ENCODE assay signal across 1 cellular context in the genomic region with DNA sequence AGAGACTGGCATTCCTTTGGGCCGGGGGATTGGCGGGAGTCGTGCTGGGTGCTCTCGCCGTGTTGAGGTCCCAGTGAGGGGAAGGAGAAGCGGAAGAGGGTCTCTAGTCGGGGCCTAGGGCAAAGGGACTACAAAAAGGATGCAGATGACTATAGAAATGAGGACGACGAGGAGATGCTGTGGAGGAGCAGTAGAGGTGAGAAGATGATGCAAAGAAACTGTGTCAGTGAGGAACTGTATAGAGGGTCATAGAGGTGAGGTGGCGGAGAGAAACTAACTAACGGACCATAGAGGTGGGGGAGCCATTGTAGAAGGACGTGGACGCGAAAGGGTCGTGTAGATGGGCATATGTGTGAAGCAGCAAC.
TF ChIP-seq lines count a peak whose summit lies in the region.

No MANE protein-coding gene starts in this region.

TF ChIP-seq in K562, 482 proteins besides CTCF, POLR2A, EP300 and RAD21 (continued from another document and continues in another):
- TF ChIP-seq, protein P1, sequence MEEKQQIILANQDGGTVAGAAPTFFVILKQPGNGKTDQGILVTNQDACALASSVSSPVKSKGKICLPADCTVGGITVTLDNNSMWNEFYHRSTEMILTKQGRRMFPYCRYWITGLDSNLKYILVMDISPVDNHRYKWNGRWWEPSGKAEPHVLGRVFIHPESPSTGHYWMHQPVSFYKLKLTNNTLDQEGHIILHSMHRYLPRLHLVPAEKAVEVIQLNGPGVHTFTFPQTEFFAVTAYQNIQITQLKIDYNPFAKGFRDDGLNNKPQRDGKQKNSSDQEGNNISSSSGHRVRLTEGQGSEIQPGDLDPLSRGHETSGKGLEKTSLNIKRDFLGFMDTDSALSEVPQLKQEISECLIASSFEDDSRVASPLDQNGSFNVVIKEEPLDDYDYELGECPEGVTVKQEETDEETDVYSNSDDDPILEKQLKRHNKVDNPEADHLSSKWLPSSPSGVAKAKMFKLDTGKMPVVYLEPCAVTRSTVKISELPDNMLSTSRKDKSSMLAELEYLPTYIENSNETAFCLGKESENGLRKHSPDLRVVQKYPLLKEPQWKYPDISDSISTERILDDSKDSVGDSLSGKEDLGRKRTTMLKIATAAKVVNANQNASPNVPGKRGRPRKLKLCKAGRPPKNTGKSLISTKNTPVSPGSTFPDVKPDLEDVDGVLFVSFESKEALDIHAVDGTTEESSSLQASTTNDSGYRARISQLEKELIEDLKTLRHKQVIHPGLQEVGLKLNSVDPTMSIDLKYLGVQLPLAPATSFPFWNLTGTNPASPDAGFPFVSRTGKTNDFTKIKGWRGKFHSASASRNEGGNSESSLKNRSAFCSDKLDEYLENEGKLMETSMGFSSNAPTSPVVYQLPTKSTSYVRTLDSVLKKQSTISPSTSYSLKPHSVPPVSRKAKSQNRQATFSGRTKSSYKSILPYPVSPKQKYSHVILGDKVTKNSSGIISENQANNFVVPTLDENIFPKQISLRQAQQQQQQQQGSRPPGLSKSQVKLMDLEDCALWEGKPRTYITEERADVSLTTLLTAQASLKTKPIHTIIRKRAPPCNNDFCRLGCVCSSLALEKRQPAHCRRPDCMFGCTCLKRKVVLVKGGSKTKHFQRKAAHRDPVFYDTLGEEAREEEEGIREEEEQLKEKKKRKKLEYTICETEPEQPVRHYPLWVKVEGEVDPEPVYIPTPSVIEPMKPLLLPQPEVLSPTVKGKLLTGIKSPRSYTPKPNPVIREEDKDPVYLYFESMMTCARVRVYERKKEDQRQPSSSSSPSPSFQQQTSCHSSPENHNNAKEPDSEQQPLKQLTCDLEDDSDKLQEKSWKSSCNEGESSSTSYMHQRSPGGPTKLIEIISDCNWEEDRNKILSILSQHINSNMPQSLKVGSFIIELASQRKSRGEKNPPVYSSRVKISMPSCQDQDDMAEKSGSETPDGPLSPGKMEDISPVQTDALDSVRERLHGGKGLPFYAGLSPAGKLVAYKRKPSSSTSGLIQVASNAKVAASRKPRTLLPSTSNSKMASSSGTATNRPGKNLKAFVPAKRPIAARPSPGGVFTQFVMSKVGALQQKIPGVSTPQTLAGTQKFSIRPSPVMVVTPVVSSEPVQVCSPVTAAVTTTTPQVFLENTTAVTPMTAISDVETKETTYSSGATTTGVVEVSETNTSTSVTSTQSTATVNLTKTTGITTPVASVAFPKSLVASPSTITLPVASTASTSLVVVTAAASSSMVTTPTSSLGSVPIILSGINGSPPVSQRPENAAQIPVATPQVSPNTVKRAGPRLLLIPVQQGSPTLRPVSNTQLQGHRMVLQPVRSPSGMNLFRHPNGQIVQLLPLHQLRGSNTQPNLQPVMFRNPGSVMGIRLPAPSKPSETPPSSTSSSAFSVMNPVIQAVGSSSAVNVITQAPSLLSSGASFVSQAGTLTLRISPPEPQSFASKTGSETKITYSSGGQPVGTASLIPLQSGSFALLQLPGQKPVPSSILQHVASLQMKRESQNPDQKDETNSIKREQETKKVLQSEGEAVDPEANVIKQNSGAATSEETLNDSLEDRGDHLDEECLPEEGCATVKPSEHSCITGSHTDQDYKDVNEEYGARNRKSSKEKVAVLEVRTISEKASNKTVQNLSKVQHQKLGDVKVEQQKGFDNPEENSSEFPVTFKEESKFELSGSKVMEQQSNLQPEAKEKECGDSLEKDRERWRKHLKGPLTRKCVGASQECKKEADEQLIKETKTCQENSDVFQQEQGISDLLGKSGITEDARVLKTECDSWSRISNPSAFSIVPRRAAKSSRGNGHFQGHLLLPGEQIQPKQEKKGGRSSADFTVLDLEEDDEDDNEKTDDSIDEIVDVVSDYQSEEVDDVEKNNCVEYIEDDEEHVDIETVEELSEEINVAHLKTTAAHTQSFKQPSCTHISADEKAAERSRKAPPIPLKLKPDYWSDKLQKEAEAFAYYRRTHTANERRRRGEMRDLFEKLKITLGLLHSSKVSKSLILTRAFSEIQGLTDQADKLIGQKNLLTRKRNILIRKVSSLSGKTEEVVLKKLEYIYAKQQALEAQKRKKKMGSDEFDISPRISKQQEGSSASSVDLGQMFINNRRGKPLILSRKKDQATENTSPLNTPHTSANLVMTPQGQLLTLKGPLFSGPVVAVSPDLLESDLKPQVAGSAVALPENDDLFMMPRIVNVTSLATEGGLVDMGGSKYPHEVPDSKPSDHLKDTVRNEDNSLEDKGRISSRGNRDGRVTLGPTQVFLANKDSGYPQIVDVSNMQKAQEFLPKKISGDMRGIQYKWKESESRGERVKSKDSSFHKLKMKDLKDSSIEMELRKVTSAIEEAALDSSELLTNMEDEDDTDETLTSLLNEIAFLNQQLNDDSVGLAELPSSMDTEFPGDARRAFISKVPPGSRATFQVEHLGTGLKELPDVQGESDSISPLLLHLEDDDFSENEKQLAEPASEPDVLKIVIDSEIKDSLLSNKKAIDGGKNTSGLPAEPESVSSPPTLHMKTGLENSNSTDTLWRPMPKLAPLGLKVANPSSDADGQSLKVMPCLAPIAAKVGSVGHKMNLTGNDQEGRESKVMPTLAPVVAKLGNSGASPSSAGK (IDR thresholded peaks at IDR 0.05): no peak
- TF ChIP-seq ZNF174 (CRISPR knock-in tag; IDR thresholded peaks at IDR 0.05) (no peak), DMBX1 (CRISPR knock-in tag; IDR thresholded peaks at IDR 0.05; ENCODE audit: borderline replicate concordance) (no peak), CHD4 (IDR thresholded peaks at IDR 0.05; ENCODE audit: insufficient read depth, insufficient replicate concordance, low read depth, low read length, poor library complexity, severe bottlenecking) (no peak), ZNF239 (CRISPR knock-in tag; IDR thresholded peaks at IDR 0.05) (no peak), ZBTB8A (IDR thresholded peaks at IDR 0.05; ENCODE audit: partially characterized antibody) (no peak), SMARCA4 (IDR thresholded peaks at IDR 0.05) (no peak), ESRRB (CRISPR knock-in tag; IDR thresholded peaks at IDR 0.05; ENCODE audit: borderline replicate concordance) (no peak), ZNF584 (CRISPR knock-in tag; IDR thresholded peaks at IDR 0.05; ENCODE audit: low read depth) (no peak), RBBP5 (IDR thresholded peaks at IDR 0.05; ENCODE audit: borderline replicate concordance, insufficient read depth, low read length, poor library complexity, severe bottlenecking) (no peak), CBX8 (IDR thresholded peaks at IDR 0.05; ENCODE audit: borderline replicate concordance, extremely low read depth, low read depth, low read length, poor library complexity, severe bottlenecking) (no peak), BHLHE40 (IDR thresholded peaks at IDR 0.05; ENCODE audit: low read length) (no peak), PURB (CRISPR knock-in tag; IDR thresholded peaks at IDR 0.05; ENCODE audit: low read depth) (no peak), SPI1 (IDR thresholded peaks at IDR 0.05; ENCODE audit: borderline replicate concordance, low read depth, low read length) (no peak), BCL6 (CRISPR knock-in tag; IDR thresholded peaks at IDR 0.05) (no peak), TOE1 (IDR thresholded peaks at IDR 0.05; ENCODE audit: borderline replicate concordance) (no peak), TOE1 (CRISPR knock-in tag; IDR thresholded peaks at IDR 0.05; ENCODE audit: borderline replicate concordance, low read depth) (no peak), NR2C1 (IDR thresholded peaks at IDR 0.05) (no peak), NR2C1 (tag; IDR thresholded peaks at IDR 0.05) (no peak), RFX7 (CRISPR knock-in tag; IDR thresholded peaks at IDR 0.05) (no peak), ETS2 (tag; IDR thresholded peaks at IDR 0.05; ENCODE audit: borderline replicate concordance, poor library complexity, severe bottlenecking) (no peak), BRD4 (IDR thresholded peaks at IDR 0.05) (peak; percentile 36), CREM (IDR thresholded peaks at IDR 0.05; ENCODE audit: low read depth) (no peak), ZBED1 (IDR thresholded peaks at IDR 0.05) (no peak), MTA3 (IDR thresholded peaks at IDR 0.05; ENCODE audit: borderline replicate concordance) (no peak), RNF2 (IDR thresholded peaks at IDR 0.05) (no peak; the same call in 1 of the 2 replicates), ZNF75A (CRISPR knock-in tag; IDR thresholded peaks at IDR 0.05) (no peak), ZNF695 (CRISPR knock-in tag; IDR thresholded peaks at IDR 0.05) (no peak), CREB1 (IDR thresholded peaks at IDR 0.05) (no peak), CREB1 (CRISPR knock-in tag; IDR thresholded peaks at IDR 0.05) (no peak; the same call in 1 of the 2 replicates)
- TF ChIP-seq, protein P2, sequence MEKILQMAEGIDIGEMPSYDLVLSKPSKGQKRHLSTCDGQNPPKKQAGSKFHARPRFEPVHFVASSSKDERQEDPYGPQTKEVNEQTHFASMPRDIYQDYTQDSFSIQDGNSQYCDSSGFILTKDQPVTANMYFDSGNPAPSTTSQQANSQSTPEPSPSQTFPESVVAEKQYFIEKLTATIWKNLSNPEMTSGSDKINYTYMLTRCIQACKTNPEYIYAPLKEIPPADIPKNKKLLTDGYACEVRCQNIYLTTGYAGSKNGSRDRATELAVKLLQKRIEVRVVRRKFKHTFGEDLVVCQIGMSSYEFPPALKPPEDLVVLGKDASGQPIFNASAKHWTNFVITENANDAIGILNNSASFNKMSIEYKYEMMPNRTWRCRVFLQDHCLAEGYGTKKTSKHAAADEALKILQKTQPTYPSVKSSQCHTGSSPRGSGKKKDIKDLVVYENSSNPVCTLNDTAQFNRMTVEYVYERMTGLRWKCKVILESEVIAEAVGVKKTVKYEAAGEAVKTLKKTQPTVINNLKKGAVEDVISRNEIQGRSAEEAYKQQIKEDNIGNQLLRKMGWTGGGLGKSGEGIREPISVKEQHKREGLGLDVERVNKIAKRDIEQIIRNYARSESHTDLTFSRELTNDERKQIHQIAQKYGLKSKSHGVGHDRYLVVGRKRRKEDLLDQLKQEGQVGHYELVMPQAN (IDR thresholded peaks at IDR 0.05; ENCODE audit: borderline replicate concordance): peak; percentile 53; the same call in 1 of the 2 replicates
- TF ChIP-seq, protein P3, sequence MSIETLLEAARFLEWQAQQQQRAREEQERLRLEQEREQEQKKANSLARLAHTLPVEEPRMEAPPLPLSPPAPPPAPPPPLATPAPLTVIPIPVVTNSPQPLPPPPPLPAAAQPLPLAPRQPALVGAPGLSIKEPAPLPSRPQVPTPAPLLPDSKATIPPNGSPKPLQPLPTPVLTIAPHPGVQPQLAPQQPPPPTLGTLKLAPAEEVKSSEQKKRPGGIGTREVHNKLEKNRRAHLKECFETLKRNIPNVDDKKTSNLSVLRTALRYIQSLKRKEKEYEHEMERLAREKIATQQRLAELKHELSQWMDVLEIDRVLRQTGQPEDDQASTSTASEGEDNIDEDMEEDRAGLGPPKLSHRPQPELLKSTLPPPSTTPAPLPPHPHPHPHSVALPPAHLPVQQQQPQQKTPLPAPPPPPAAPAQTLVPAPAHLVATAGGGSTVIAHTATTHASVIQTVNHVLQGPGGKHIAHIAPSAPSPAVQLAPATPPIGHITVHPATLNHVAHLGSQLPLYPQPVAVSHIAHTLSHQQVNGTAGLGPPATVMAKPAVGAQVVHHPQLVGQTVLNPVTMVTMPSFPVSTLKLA (conservative IDR thresholded peaks at IDR 0.05): peak; percentile 2 to 75; a peak in 3 of 4 replicates
- TF ChIP-seq, protein P4, sequence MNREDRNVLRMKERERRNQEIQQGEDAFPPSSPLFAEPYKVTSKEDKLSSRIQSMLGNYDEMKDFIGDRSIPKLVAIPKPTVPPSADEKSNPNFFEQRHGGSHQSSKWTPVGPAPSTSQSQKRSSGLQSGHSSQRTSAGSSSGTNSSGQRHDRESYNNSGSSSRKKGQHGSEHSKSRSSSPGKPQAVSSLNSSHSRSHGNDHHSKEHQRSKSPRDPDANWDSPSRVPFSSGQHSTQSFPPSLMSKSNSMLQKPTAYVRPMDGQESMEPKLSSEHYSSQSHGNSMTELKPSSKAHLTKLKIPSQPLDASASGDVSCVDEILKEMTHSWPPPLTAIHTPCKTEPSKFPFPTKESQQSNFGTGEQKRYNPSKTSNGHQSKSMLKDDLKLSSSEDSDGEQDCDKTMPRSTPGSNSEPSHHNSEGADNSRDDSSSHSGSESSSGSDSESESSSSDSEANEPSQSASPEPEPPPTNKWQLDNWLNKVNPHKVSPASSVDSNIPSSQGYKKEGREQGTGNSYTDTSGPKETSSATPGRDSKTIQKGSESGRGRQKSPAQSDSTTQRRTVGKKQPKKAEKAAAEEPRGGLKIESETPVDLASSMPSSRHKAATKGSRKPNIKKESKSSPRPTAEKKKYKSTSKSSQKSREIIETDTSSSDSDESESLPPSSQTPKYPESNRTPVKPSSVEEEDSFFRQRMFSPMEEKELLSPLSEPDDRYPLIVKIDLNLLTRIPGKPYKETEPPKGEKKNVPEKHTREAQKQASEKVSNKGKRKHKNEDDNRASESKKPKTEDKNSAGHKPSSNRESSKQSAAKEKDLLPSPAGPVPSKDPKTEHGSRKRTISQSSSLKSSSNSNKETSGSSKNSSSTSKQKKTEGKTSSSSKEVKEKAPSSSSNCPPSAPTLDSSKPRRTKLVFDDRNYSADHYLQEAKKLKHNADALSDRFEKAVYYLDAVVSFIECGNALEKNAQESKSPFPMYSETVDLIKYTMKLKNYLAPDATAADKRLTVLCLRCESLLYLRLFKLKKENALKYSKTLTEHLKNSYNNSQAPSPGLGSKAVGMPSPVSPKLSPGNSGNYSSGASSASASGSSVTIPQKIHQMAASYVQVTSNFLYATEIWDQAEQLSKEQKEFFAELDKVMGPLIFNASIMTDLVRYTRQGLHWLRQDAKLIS (CRISPR knock-in tag; IDR thresholded peaks at IDR 0.05): no peak
- TF ChIP-seq, protein P5, sequence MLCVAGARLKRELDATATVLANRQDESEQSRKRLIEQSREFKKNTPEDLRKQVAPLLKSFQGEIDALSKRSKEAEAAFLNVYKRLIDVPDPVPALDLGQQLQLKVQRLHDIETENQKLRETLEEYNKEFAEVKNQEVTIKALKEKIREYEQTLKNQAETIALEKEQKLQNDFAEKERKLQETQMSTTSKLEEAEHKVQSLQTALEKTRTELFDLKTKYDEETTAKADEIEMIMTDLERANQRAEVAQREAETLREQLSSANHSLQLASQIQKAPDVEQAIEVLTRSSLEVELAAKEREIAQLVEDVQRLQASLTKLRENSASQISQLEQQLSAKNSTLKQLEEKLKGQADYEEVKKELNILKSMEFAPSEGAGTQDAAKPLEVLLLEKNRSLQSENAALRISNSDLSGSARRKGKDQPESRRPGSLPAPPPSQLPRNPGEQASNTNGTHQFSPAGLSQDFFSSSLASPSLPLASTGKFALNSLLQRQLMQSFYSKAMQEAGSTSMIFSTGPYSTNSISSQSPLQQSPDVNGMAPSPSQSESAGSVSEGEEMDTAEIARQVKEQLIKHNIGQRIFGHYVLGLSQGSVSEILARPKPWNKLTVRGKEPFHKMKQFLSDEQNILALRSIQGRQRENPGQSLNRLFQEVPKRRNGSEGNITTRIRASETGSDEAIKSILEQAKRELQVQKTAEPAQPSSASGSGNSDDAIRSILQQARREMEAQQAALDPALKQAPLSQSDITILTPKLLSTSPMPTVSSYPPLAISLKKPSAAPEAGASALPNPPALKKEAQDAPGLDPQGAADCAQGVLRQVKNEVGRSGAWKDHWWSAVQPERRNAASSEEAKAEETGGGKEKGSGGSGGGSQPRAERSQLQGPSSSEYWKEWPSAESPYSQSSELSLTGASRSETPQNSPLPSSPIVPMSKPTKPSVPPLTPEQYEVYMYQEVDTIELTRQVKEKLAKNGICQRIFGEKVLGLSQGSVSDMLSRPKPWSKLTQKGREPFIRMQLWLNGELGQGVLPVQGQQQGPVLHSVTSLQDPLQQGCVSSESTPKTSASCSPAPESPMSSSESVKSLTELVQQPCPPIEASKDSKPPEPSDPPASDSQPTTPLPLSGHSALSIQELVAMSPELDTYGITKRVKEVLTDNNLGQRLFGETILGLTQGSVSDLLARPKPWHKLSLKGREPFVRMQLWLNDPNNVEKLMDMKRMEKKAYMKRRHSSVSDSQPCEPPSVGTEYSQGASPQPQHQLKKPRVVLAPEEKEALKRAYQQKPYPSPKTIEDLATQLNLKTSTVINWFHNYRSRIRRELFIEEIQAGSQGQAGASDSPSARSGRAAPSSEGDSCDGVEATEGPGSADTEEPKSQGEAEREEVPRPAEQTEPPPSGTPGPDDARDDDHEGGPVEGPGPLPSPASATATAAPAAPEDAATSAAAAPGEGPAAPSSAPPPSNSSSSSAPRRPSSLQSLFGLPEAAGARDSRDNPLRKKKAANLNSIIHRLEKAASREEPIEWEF (CRISPR knock-in tag; IDR thresholded peaks at IDR 0.05): no peak
